In genomic region chr5:76414788-76415187, GRCh38 we compare ENCODE assay signal across 1 cellular context.
TF ChIP-seq lines count a peak whose summit lies in the region.

No MANE protein-coding gene starts in this region.

TF ChIP-seq in K562, 482 proteins besides CTCF, POLR2A, EP300 and RAD21:
- TF ChIP-seq U2AF2 (optimal IDR thresholded peaks at IDR 0.05; ENCODE audit: low read depth, low read length) = no peak
- TF ChIP-seq ZNF766 (CRISPR knock-in tag; conservative IDR thresholded peaks at IDR 0.05) = no peak
- TF ChIP-seq TAF1 (IDR thresholded peaks at IDR 0.05; ENCODE audit: control insufficient read depth, extremely low read depth, insufficient read depth, low read length, severe bottlenecking) = no peak
- TF ChIP-seq CREM (IDR thresholded peaks at IDR 0.05; ENCODE audit: low read depth) = no peak
- no peak for TF ChIP-seq ELF2 (CRISPR knock-in tag; IDR thresholded peaks at IDR 0.05)
- TF ChIP-seq MIER1 (IDR thresholded peaks at IDR 0.05; ENCODE audit: low read depth) = no peak
- no peak for TF ChIP-seq ZNF668 (CRISPR knock-in tag; IDR thresholded peaks at IDR 0.05)
- no peak for TF ChIP-seq ZNF75A (CRISPR knock-in tag; IDR thresholded peaks at IDR 0.05)
- TF ChIP-seq HLTF (IDR thresholded peaks at IDR 0.05) = no peak
- no peak for TF ChIP-seq GATA2 (CRISPR knock-in tag; IDR thresholded peaks at IDR 0.05)
TF ChIP-seq in K562: peak in this region for 0.
